17 cellular contexts compared by ENCODE assay signal in the genomic region with DNA sequence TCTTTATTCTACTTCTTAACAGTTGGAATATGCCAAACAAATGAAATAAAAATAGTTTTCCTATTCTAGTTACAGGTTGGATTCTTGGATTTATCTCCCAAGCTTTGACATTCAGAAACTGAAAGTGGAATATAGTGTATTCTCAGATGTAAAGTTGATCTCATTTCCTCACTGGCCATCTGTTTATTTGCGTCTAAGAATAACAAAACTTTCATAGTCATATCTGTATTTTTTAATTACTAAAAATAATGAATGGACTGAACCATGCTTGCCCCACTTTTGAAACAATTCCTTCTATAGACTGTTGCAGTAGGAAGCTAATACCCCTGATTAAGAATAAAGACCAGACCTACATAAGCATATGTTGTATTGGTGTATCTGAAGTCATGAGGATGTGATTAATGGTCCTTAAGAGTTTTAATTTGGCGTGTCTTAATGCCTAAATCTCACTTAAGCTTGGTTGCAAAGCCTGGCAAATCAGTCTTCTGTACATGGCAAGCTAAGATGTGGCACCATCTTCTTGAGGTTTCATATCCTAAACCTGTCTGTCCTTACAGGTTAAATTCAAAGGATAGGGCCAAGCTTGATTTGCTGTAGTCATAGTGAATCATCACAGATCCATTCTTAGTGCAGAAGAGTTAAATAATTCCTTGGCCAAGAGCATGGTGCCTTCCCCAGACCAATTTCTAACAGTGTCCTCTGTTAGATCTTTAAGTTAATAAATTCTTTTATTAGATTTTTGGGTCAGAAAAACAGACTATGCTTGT. TPM values are rescaled to one million over a fixed set of nuclear protein-coding genes. Genes with fewer than 3 reads are reported as not detected.
DNase-seq lines count a peak whose midpoint lies in the region; ATAC-seq, FAIRE-seq and TF ChIP-seq lines count a peak whose summit lies in the region.
"Had no signal": no experiment of that assay in that cellular context is flagged by ENCODE, and none has a peak within 500 bp of the region (broad histone marks: within the 10 kb centered on the region; RNA-seq: fewer than 3 reads in every experiment).

No MANE protein-coding gene starts in this region.

- peaks cover 18 to 24% of the 10 kb centered on the region in 2 experiments for H3K4me1 ChIP-seq in SK-N-SH (ENCODE audit: control insufficient read depth in 1 of 2, insufficient read depth in 2 of 2, low read depth in 1 of 2, low read length in 1 of 2)
- peaks cover 32% of the 10 kb centered on the region for H3K4me1 ChIP-seq in keratinocyte (ENCODE audit: control insufficient read depth, extremely low read depth, insufficient read depth, low read length)
- peaks cover 6 to 68% (median 63%) of the 10 kb centered on the region in 5 donors for H3K4me1 ChIP-seq in subcutaneous abdominal adipose tissue (ENCODE audit: control insufficient read depth in 5 of 5, insufficient read depth in 5 of 5, low read length in 5 of 5)

- H3K79me2 ChIP-seq in SK-N-SH (ENCODE audit: insufficient read depth) (peaks cover 92% of the 10 kb centered on the region), keratinocyte (ENCODE audit: control insufficient read depth, insufficient read depth, low read length) (peaks cover 81% of the 10 kb centered on the region)

- no peaks in the 10 kb centered on the region for H3K36me3 ChIP-seq in SK-N-SH (replicated peaks in 1 of 2; ENCODE audit: control insufficient read depth in 1 of 2, insufficient read depth in 2 of 2, low read length in 1 of 2)
- H3K36me3 ChIP-seq in WERI-Rb-1, result no peaks in the 10 kb centered on the region
- no peaks in the 10 kb centered on the region for H3K36me3 ChIP-seq in keratinocyte (ENCODE audit: control insufficient read depth in 2 of 2, extremely low read depth in 1 of 2, insufficient read depth in 2 of 2, low read length in 2 of 2)
- no peaks in the 10 kb centered on the region for H3K36me3 ChIP-seq in subcutaneous abdominal adipose tissue (ENCODE audit: control insufficient read depth in 5 of 5, insufficient read depth in 5 of 5, low read length in 5 of 5)
- H3K36me3 ChIP-seq: ascending aorta, Peyer's patch had no signal

- peaks cover 13% of the 10 kb centered on the region for H3F3A ChIP-seq in SK-N-SH (replicated peaks; ENCODE audit: insufficient read depth)

- POLR2A ChIA-PET in SK-N-SH (lab: Yijun Ruan, JAX), result no interaction called here

- CTCF ChIA-PET in SK-N-SH (lab: Yijun Ruan, JAX), result interaction anchor here (0.7 to 2.2 kb wide), 3 partner anchors 15 to 274 kb away, joined by 3 to 6 read pairs (median 4); no protein-coding TSS in a partner anchor

- H2AFZ ChIP-seq in SK-N-SH (ENCODE audit: low read depth), result no peak overlapping the region
- no peak overlapping the region for H2AFZ ChIP-seq in keratinocyte (ENCODE audit: control insufficient read depth, low read length)

- TF ChIP-seq CTCF in SK-N-SH (IDR thresholded peaks at IDR 0.05) (no peak), WERI-Rb-1 (IDR thresholded peaks at IDR 0.05; ENCODE audit: low read depth, low read length) (no peak), keratinocyte (optimal IDR thresholded peaks at IDR 0.05 in 1 of 3, IDR thresholded peaks at IDR 0.05 in 1 of 3, conservative IDR thresholded peaks at IDR 0.05 in 1 of 3; ENCODE audit: extremely low read depth in 1 of 3, insufficient read depth in 2 of 3, low read length in 3 of 3) (no peak)

- no peaks in the 10 kb centered on the region for H3K27me3 ChIP-seq in SK-N-SH (ENCODE audit: insufficient read depth)
- no peaks in the 10 kb centered on the region for H3K27me3 ChIP-seq in WERI-Rb-1 (ENCODE audit: insufficient read depth, low read depth, severe bottlenecking)
- H3K27me3 ChIP-seq in keratinocyte (ENCODE audit: control insufficient read depth, extremely low read depth, insufficient read depth, low read length), result no peaks in the 10 kb centered on the region
- no peaks in the 10 kb centered on the region for H3K27me3 ChIP-seq in subcutaneous abdominal adipose tissue (ENCODE audit: control insufficient read depth in 5 of 5, insufficient read depth in 4 of 5, low read length in 5 of 5)
- H3K27me3 ChIP-seq: ascending aorta, Peyer's patch, testis had no signal

- DNase-seq in SK-N-SH (no peak), WERI-Rb-1 (peak; percentile 33), keratinocyte (ENCODE audit: low read depth, low spot score) (no peak), DMS153 (lab: John Stamatoyannopoulos, UW) (no peak)
- no peak for DNase-seq in stimulated activated CD4-positive, alpha-beta T cell treated with anti-CD3 and anti-CD28 coated beads, Interleukin-4, amount 100 ng/mL, for 1 hour
- DNase-seq: 8988T; activated CD4-positive, alpha-beta T cell treated with anti-CD3 and anti-CD28 coated beads, Interleukin-2, amount 50 U/mL, for 48 hours; activated effector memory CD4-positive, alpha-beta T cell treated with Interleukin-2 at 50 U/mL for 16 hours; glutamatergic neuron; NCI-H2171 treated with DMSO at 0.1 percent for 48 hours; Peyer's patch; small intestine; testis had no signal

- no peak for TF ChIP-seq RAD21 in SK-N-SH (IDR thresholded peaks at IDR 0.05; ENCODE audit: low read length)

- peaks cover 9% of the 10 kb centered on the region for H3K9me1 ChIP-seq in keratinocyte (ENCODE audit: control insufficient read depth, extremely low read depth, insufficient read depth, low read length)

- H3K9me2 ChIP-seq in SK-N-SH, result no peaks in the 10 kb centered on the region

- H3K4me2 ChIP-seq in SK-N-SH (0 out of 2 replicates have a peak overlapping the region, but pooled peaks have one; percentile 10), keratinocyte (ENCODE audit: control insufficient read depth, extremely low read depth, insufficient read depth, low read depth, low read length) (peak overlapping the region; percentile 18)

- TF ChIP-seq EP300 in SK-N-SH (IDR thresholded peaks at IDR 0.05; ENCODE audit: borderline replicate concordance in 1 of 2, low read depth in 1 of 2, low read length in 1 of 2), result no peak

- ATAC-seq in SK-N-SH treated with all-trans-retinoic acid at 6 μM for 48 hours (no peak), GM21619 (IDR thresholded peaks at IDR 0.05; ENCODE audit: unreplicated experiment) (no peak)

- peak; percentile 41 for FAIRE-seq in keratinocyte (lab: Jason Lieb, UNC)
- FAIRE-seq: small intestine had no signal

- H4K20me1 ChIP-seq in SK-N-SH (ENCODE audit: insufficient read depth) (peaks cover 42% of the 10 kb centered on the region), keratinocyte (ENCODE audit: control insufficient read depth, extremely low read depth, insufficient read depth, low read length) (peaks cover 1% of the 10 kb centered on the region)

- WGBS in SK-N-SH (ENCODE audit: low lambda C conversion rate), result 89% methylated on average over 2 of the region's 2 CpGs

- H3K4me3 ChIP-seq in SK-N-SH (ENCODE audit: low read depth in 2 of 2, low read length in 1 of 2), result no peak overlapping the region
- H3K4me3 ChIP-seq in WERI-Rb-1 (ENCODE audit: low read depth, low read length), result no peak overlapping the region
- H3K4me3 ChIP-seq in keratinocyte (ENCODE audit: control insufficient read depth in 2 of 3, extremely low read depth in 1 of 3, insufficient read depth in 2 of 3, low read depth in 1 of 3, low read length in 3 of 3), result no peak overlapping the region
- H3K4me3 ChIP-seq in subcutaneous abdominal adipose tissue (ENCODE audit: low read depth in 1 of 5, low read length in 5 of 5), result no peak overlapping the region
- H3K4me3 ChIP-seq: ascending aorta, Peyer's patch, testis had no signal

- H3K27ac ChIP-seq in SK-N-SH (ENCODE audit: low read depth in 2 of 2, low read length in 1 of 2) (peak overlapping the region; percentile 7 to 14; a peak in 2 of 4 replicates), WERI-Rb-1 (no peak overlapping the region), keratinocyte (ENCODE audit: control insufficient read depth, insufficient read depth, low read length) (no peak overlapping the region), subcutaneous abdominal adipose tissue (ENCODE audit: low read depth, low read length) (peak overlapping the region; percentile 27)
- H3K27ac ChIP-seq: Peyer's patch had no signal

- dilution Hi-C loops in keratinocyte (cut with MboI; ENCODE audit: extremely low pct_ligation_motif_present, low sequenced_read_pairs), result no loop called here

- H3K9ac ChIP-seq in SK-N-SH, result no peak overlapping the region
- H3K9ac ChIP-seq in keratinocyte (ENCODE audit: control insufficient read depth, extremely low read depth, insufficient read depth, low read length), result no peak overlapping the region
- H3K9ac ChIP-seq in subcutaneous abdominal adipose tissue (ENCODE audit: low read length in 5 of 5), result no peak overlapping the region

- no peaks in the 10 kb centered on the region for H3K9me3 ChIP-seq in SK-N-SH
- H3K9me3 ChIP-seq in WERI-Rb-1 (ENCODE audit: severe bottlenecking), result no peaks in the 10 kb centered on the region
- no peaks in the 10 kb centered on the region for H3K9me3 ChIP-seq in keratinocyte (ENCODE audit: control insufficient read depth, low read depth, low read length)
- no peaks in the 10 kb centered on the region for H3K9me3 ChIP-seq in subcutaneous abdominal adipose tissue (ENCODE audit: control insufficient read depth in 5 of 5, low read length in 5 of 5)
- H3K9me3 ChIP-seq: ascending aorta, Peyer's patch, testis had no signal

TF ChIP-seq in SK-N-SH, 30 proteins besides CTCF, POLR2A, EP300 and RAD21 (continues in another document):
- TF ChIP-seq RXRA (IDR thresholded peaks at IDR 0.05; ENCODE audit: borderline replicate concordance, low read depth), result no peak

TF ChIP-seq in SK-N-SH treated with all-trans-retinoic acid at 6 μM for 48 hours, 23 proteins besides CTCF, POLR2A, EP300 and RAD21 (continues in another document):
- TF ChIP-seq ISL1 (CRISPR knock-in tag; IDR thresholded peaks at IDR 0.05) (no peak), ARNTL (CRISPR knock-in tag; IDR thresholded peaks at IDR 0.05; ENCODE audit: borderline replicate concordance, low read depth) (no peak), CSDC2 (CRISPR knock-in tag; IDR thresholded peaks at IDR 0.05) (no peak), ZC3H10 (CRISPR knock-in tag; IDR thresholded peaks at IDR 0.05) (no peak), TOX (CRISPR knock-in tag; IDR thresholded peaks at IDR 0.05; ENCODE audit: borderline replicate concordance) (no peak), TCF4 (CRISPR knock-in tag; IDR thresholded peaks at IDR 0.05; ENCODE audit: borderline replicate concordance) (no peak)

RNA-seq across cellular contexts. Expression of a gene that starts 58.9 kb away (rescaled TPM):
- polyA plus RNA-seq in SK-N-SH (2012; rRNA removed) (8.1 and 8.5 TPM in 2 replicates), keratinocyte (17.6 to 22.5 TPM (median 20.4 TPM) in 3 replicates)
- polyA plus RNA-seq in SK-N-SH (2012; cell fraction: cytosol; rRNA removed), result 7.5 and 8.1 TPM in 2 replicates
- 5.9 and 8.0 TPM in 2 replicates for polyA plus RNA-seq in SK-N-SH (2012; cell fraction: nucleus; rRNA removed)
- 19.2 TPM for polyA plus RNA-seq in keratinocyte (2011; ENCODE audit: low read depth)
- 14.3 and 17.3 TPM in 2 replicates for polyA plus RNA-seq in keratinocyte (2011; cell fraction: cytosol; rRNA removed)
- 28.1 and 29.4 TPM in 2 replicates for polyA plus RNA-seq in keratinocyte (2011; cell fraction: nucleus; rRNA removed)
- 17.0 and 39.7 TPM in 2 replicates for polyA plus RNA-seq in keratinocyte (2012; ENCODE audit: low replicate concordance)
- polyA minus RNA-seq in keratinocyte, result 95.4 to 137 TPM (median 123 TPM) in 3 replicates
- 45.5 TPM for polyA minus RNA-seq in keratinocyte (2011; cell fraction: cytosol; rRNA and poly(A)+ RNA removed)
- 54.6 and 69.6 TPM in 2 replicates for polyA minus RNA-seq in keratinocyte (2011; cell fraction: nucleus; rRNA and poly(A)+ RNA removed)

Comparison
In these comparisons a context has a peak if more than half of its experiments do, and no peak if none do; other contexts are left out.
1. H3K27ac ChIP-seq: peak in SK-N-SH (2 of 2) and subcutaneous abdominal adipose tissue (single experiment); none in WERI-Rb-1 (single experiment) and keratinocyte (single experiment).